24 cellular contexts compared by ENCODE assay signal in genomic region chr7:107196834-107197610, GRCh38. TPM values are rescaled to one million over a fixed set of nuclear protein-coding genes. Genes with fewer than 3 reads are reported as not detected.
DNase-seq lines count a peak whose midpoint lies in the region; ATAC-seq and TF ChIP-seq lines count a peak whose summit lies in the region.
"Had no signal": no experiment of that assay in that cellular context is flagged by ENCODE, and none has a peak within 500 bp of the region (broad histone marks: within the 10 kb centered on the region; RNA-seq: fewer than 3 reads in every experiment).

No MANE protein-coding gene starts in this region.

- H3K27me3 ChIP-seq in PC-3 (ENCODE audit: low read length): no peaks in the 10 kb centered on the region
- H3K27me3 ChIP-seq in tibial artery: no peaks in the 10 kb centered on the region
- H3K27me3 ChIP-seq in smooth muscle cell (ENCODE audit: low read depth): no peaks in the 10 kb centered on the region
- H3K27me3 ChIP-seq: BE2C, brain microvascular endothelial cell, colonic mucosa had no signal

- intact Hi-C loops in PC-3 (cut with micrococcal nuclease) (no loop called here), tibial artery (cut with DNase I; ENCODE audit: low total_unique reads) (no loop called here)

- 96% methylated on average over 10 of the region's 10 CpGs for WGBS in smooth muscle cell (ENCODE audit: low lambda C conversion rate)

- H4K20me1 ChIP-seq in PC-3 (ENCODE audit: low read length) (no peaks in the 10 kb centered on the region), smooth muscle cell (ENCODE audit: low read depth) (no peaks in the 10 kb centered on the region)

- DNase-seq in activated T-cell treated with anti-CD3 and anti-CD28 coated beads, Interleukin-2, amount 50 U/mL, for 24 hours: no peak
- DNase-seq in activated T-cell treated with anti-CD3 and anti-CD28 coated beads for 4 hours (no peak), PC-3 (peak; percentile 52), osteocyte (ENCODE audit: extremely low spot score, unreplicated experiment) (no peak), tibial artery (no peak), smooth muscle cell (lab: John Stamatoyannopoulos, UW; ENCODE audit: unreplicated experiment) (no peak), HCEC 1CT (no peak)
- no peak for DNase-seq in effector memory CD8-positive, alpha-beta T cell
- DNase-seq: BE2C; brain microvascular endothelial cell; Calu3; colonic mucosa; endodermal cell; H7; KG1; kidney glomerular epithelial cell; NCI-H146; NCI-H2171 treated with DMSO at 0.1 percent for 48 hours; NCI-H524 treated with DMSO at 0.1 percent for 48 hours; stimulated activated CD4-positive, alpha-beta T cell treated with anti-CD3 and anti-CD28 coated beads, Interleukin-15, amount 100 ng/mL, for 24 hours; T1000 had no signal

- BruUV-seq in PC-3 (replicated peaks; lab: Mats Ljungman, UMichigan): no TSS peak

- H3K27me3 Mint-ChIP-seq in activated T-cell treated with anti-CD3 and anti-CD28 coated beads, Interleukin-2, amount 50 U/mL, for 24 hours: no peaks in the 10 kb centered on the region
- H3K27me3 Mint-ChIP-seq in effector memory CD8-positive, alpha-beta T cell: no peaks in the 10 kb centered on the region
- H3K27me3 Mint-ChIP-seq in osteocyte (ENCODE audit: unreplicated experiment): no peaks in the 10 kb centered on the region

- H3F3A ChIP-seq in PC-3 (ENCODE audit: low read length, unreplicated experiment): no peaks in the 10 kb centered on the region
- H3F3A ChIP-seq in smooth muscle cell (ENCODE audit: low read depth): no peaks in the 10 kb centered on the region

- H3K9me2 ChIP-seq in PC-3 (replicated peaks; ENCODE audit: low read length): no peaks in the 10 kb centered on the region

- H3K9ac ChIP-seq in PC-3 (ENCODE audit: low read length) (no peak overlapping the region), smooth muscle cell (ENCODE audit: low read depth) (no peak overlapping the region)

- H3K79me2 ChIP-seq in PC-3 (ENCODE audit: low read length) (no peaks in the 10 kb centered on the region), smooth muscle cell (ENCODE audit: low read depth) (no peaks in the 10 kb centered on the region)

- CTCF ChIA-PET in PC-3 (lab: Charles Lee): interaction anchor here (0.7 kb wide), 1 partner anchor 50 kb away, joined by 3 read pairs; no protein-coding TSS in a partner anchor

- peak overlapping the region; percentile 45; the same call in 1 of the 2 replicates for H3K27ac ChIP-seq in PC-3 (ENCODE audit: low read length)
- no peak overlapping the region for H3K27ac ChIP-seq in tibial artery
- H3K27ac ChIP-seq in smooth muscle cell (ENCODE audit: low read depth): no peak overlapping the region
- H3K27ac ChIP-seq: brain microvascular endothelial cell, colonic mucosa had no signal

- H3K4me1 Mint-ChIP-seq in activated T-cell treated with anti-CD3 and anti-CD28 coated beads, Interleukin-2, amount 50 U/mL, for 24 hours (ENCODE audit: low read depth): peaks cover 3% of the 10 kb centered on the region
- peaks cover 0 to 14% of the 10 kb centered on the region in 2 donors for H3K4me1 Mint-ChIP-seq in effector memory CD8-positive, alpha-beta T cell (ENCODE audit: low read depth in 2 of 2)
- H3K4me1 Mint-ChIP-seq in osteocyte (ENCODE audit: unreplicated experiment): no peaks in the 10 kb centered on the region
- H3K4me1 Mint-ChIP-seq: endodermal cell, nephron had no signal

- H3K4me3 ChIP-seq in PC-3 (ENCODE audit: low read length) (no peak overlapping the region), tibial artery (no peak overlapping the region), smooth muscle cell (no peak overlapping the region)
- H3K4me3 ChIP-seq: colonic mucosa had no signal

- H3K4me1 ChIP-seq in PC-3 (ENCODE audit: insufficient read depth, low read length): peaks cover 14% of the 10 kb centered on the region
- H3K4me1 ChIP-seq in tibial artery: no peaks in the 10 kb centered on the region
- H3K4me1 ChIP-seq in smooth muscle cell (ENCODE audit: low read depth): no peaks in the 10 kb centered on the region
- H3K4me1 ChIP-seq: colonic mucosa had no signal

- no peak overlapping the region for H3K4me3 Mint-ChIP-seq in activated T-cell treated with anti-CD3 and anti-CD28 coated beads, Interleukin-2, amount 50 U/mL, for 24 hours
- no peak overlapping the region for H3K4me3 Mint-ChIP-seq in effector memory CD8-positive, alpha-beta T cell
- H3K4me3 Mint-ChIP-seq in osteocyte (ENCODE audit: unreplicated experiment): no peak overlapping the region
- H3K4me3 Mint-ChIP-seq: endodermal cell, nephron had no signal

- TF ChIP-seq CTCF in PC-3 (conservative IDR thresholded peaks at IDR 0.05; ENCODE audit: low read depth, low read length) (no peak), osteocyte (IDR thresholded peaks at IDR 0.05) (no peak), tibial artery (IDR thresholded peaks at IDR 0.05) (no peak), smooth muscle cell (IDR thresholded peaks at IDR 0.05; ENCODE audit: borderline replicate concordance, insufficient read depth, poor library complexity, severe bottlenecking) (no peak)

- ATAC-seq in PC-3: peak; percentile 82
- no peak for ATAC-seq in effector memory CD8-positive, alpha-beta T cell (replicated peaks)
- ATAC-seq: activated CD4-positive, CD25-positive, alpha-beta regulatory T cell treated with anti-CD3 and anti-CD28 coated beads, Interleukin-2, amount 50 U/mL, for 24 hours; sciatic nerve had no signal

- no peaks in the 10 kb centered on the region for H3K9me3 Mint-ChIP-seq in activated T-cell treated with anti-CD3 and anti-CD28 coated beads, Interleukin-2, amount 50 U/mL, for 24 hours
- H3K9me3 Mint-ChIP-seq in effector memory CD8-positive, alpha-beta T cell: no peaks in the 10 kb centered on the region
- H3K9me3 Mint-ChIP-seq in osteocyte (ENCODE audit: unreplicated experiment): no peaks in the 10 kb centered on the region
- H3K9me3 Mint-ChIP-seq: endodermal cell, nephron had no signal

- H3K36me3 ChIP-seq in PC-3 (ENCODE audit: low read depth, low read length) (peaks cover 7% of the 10 kb centered on the region; the same call in 1 of the 2 replicates), tibial artery (peaks cover 79 to 86% (median 80%) of the 10 kb centered on the region in 3 donors), smooth muscle cell (ENCODE audit: low read depth) (peaks cover 4% of the 10 kb centered on the region)

- H3K36me3 Mint-ChIP-seq in activated T-cell treated with anti-CD3 and anti-CD28 coated beads, Interleukin-2, amount 50 U/mL, for 24 hours (ENCODE audit: low read depth): peaks cover 78% of the 10 kb centered on the region
- peaks cover 85% of the 10 kb centered on the region for H3K36me3 Mint-ChIP-seq in effector memory CD8-positive, alpha-beta T cell (ENCODE audit: insufficient read depth)
- H3K36me3 Mint-ChIP-seq in osteocyte (ENCODE audit: unreplicated experiment): peaks cover 57% of the 10 kb centered on the region

- H2AFZ ChIP-seq in PC-3 (ENCODE audit: low read length) (no peak overlapping the region), smooth muscle cell (ENCODE audit: low read depth) (no peak overlapping the region)

- peak overlapping the region; percentile 29; the same call in 1 of the 2 replicates for H3K4me2 ChIP-seq in PC-3 (ENCODE audit: low read length)
- no peak overlapping the region for H3K4me2 ChIP-seq in smooth muscle cell

- POLR2A ChIA-PET in PC-3 (lab: Charles Lee; ENCODE audit: unreplicated experiment): no interaction called here

- H3K9me3 ChIP-seq in PC-3 (ENCODE audit: low read length) (no peaks in the 10 kb centered on the region), tibial artery (no peaks in the 10 kb centered on the region), smooth muscle cell (replicated peaks; ENCODE audit: low read depth) (no peaks in the 10 kb centered on the region)
- H3K9me3 ChIP-seq: BE2C, colonic mucosa had no signal

- peak overlapping the region; percentile 80 for H3K27ac Mint-ChIP-seq in activated T-cell treated with anti-CD3 and anti-CD28 coated beads, Interleukin-2, amount 50 U/mL, for 24 hours
- H3K27ac Mint-ChIP-seq in effector memory CD8-positive, alpha-beta T cell: peak overlapping the region; percentile 2 to 62
- peak overlapping the region; percentile 45 for H3K27ac Mint-ChIP-seq in osteocyte (ENCODE audit: unreplicated experiment)
- H3K27ac Mint-ChIP-seq: endodermal cell, nephron had no signal

RNA-seq across cellular contexts. Expression of gene HBP1, which starts 28.2 kb away (rescaled TPM):
- 13.0 and 17.6 TPM in 2 replicates for total RNA-seq in PC-3 (2014; rRNA removed)
- 84.6 and 108 TPM in 2 replicates for total RNA-seq in osteocyte
- total RNA-seq in smooth muscle cell: 102 and 105 TPM in 2 replicates
- polyA plus RNA-seq in smooth muscle cell: 57.9 and 61.2 TPM in 2 replicates
